Comparison of ENCODE assay signal across 1 cellular context in the genomic region with DNA sequence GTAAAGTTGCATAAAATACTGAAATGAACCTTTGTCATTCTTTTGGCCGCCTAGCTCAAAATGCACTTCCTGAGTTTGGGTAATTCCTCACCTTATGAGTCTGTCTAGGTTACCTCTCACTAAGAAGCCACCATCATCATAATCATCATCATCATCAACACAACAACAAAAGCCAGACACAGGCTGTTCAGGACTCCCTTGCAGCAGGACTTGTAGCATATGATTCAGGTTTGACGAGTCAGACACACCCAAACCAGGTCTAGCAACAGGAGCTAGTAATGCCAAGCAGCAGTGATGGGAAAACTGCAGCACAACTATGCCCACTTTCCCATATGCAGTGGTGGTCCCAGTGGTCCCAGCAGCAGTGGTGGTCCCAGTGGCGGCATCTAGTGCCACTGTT.
TF ChIP-seq lines count a peak whose summit lies in the region.

No MANE protein-coding gene starts in this region.

TF ChIP-seq in HepG2, 621 proteins besides CTCF, POLR2A, EP300 and RAD21:
- TF ChIP-seq ZNF12 (CRISPR knock-in tag; IDR thresholded peaks at IDR 0.05), result no peak
- peak; percentile 51; the same call in 1 of the 2 replicates for TF ChIP-seq CREB1 (IDR thresholded peaks at IDR 0.05)
- TF ChIP-seq CREB1 (CRISPR knock-in tag; IDR thresholded peaks at IDR 0.05), result no peak
